ENCODE assay signal across 7 cellular contexts in genomic region chr1:25431495-25432363, GRCh38. TPM values are rescaled to one million over a fixed set of nuclear protein-coding genes. Genes with fewer than 3 reads are reported as not detected.
A peak's percentile ranks its signal among the peaks of the same experiment; 100 is the strongest.
DNase-seq lines count a peak whose midpoint lies in the region; ATAC-seq and TF ChIP-seq lines count a peak whose summit lies in the region.

No MANE protein-coding gene starts in this region.

- H3K36me3 Mint-ChIP-seq in nephron progenitor cell (ENCODE audit: low read depth): no peaks in the 10 kb centered on the region

- ATAC-seq in HG03457 (IDR thresholded peaks at IDR 0.05; ENCODE audit: unreplicated experiment): no peak
- no peak for ATAC-seq in HG03097 (IDR thresholded peaks at IDR 0.05; ENCODE audit: low FRiP score, unreplicated experiment)

- H3K27ac ChIP-seq in SJCRH30: no peak overlapping the region

- H3K27me3 ChIP-seq in SJCRH30: no peaks in the 10 kb centered on the region

- no peaks in the 10 kb centered on the region for H3K9me3 Mint-ChIP-seq in nephron progenitor cell

- peak overlapping the region; percentile 92 for H3K4me3 ChIP-seq in SJCRH30
- peak overlapping the region; percentile 78 for H3K4me3 ChIP-seq in epithelial cell of esophagus (ENCODE audit: low read length)

- H3K27ac Mint-ChIP-seq in nephron progenitor cell: no peak overlapping the region

- H3K9me3 ChIP-seq in SJCRH30 (replicated peaks): no peaks in the 10 kb centered on the region

- peaks cover 53% of the 10 kb centered on the region for H3K4me1 Mint-ChIP-seq in nephron progenitor cell

- TF ChIP-seq CTCF in GM13976 (IDR thresholded peaks at IDR 0.05; ENCODE audit: borderline replicate concordance, control extremely low read depth, extremely low read depth, insufficient read depth, missing control alignments) (no peak), epithelial cell of esophagus (IDR thresholded peaks at IDR 0.05; ENCODE audit: insufficient read depth, low read depth, low read length, missing control alignments) (no peak), nephron progenitor cell (IDR thresholded peaks at IDR 0.05) (no peak)

- no peaks in the 10 kb centered on the region for H3K27me3 Mint-ChIP-seq in nephron progenitor cell (ENCODE audit: low read depth, poor library complexity)

- in situ Hi-C loops in GM13976 (cut with MboI; ENCODE audit: low sequenced_read_pairs, unreplicated experiment): no loop called here

- H3K36me3 ChIP-seq in SJCRH30: no peaks in the 10 kb centered on the region

- H3K4me3 Mint-ChIP-seq in nephron progenitor cell: peak overlapping the region; percentile 89

- peaks cover 15% of the 10 kb centered on the region for H3K4me1 ChIP-seq in SJCRH30

- DNase-seq in GM13976 (ENCODE audit: low spot score): peak; percentile 15
- DNase-seq in SJCRH30: peak; percentile 9 to 28
- no peak for DNase-seq in epithelial cell of esophagus (ENCODE audit: low read depth)
- no peak for DNase-seq in nephron progenitor cell
- no peak for DNase-seq in HPDE6-E6E7 (ENCODE audit: extremely low spot score)

RNA-seq across cellular contexts. Expression of gene MACO1, which starts 1.0 kb away (rescaled TPM):
- 17.3 and 17.5 TPM in 2 replicates for total RNA-seq in SJCRH30 (2014; rRNA removed; shearing (Covaris generic))

RNA-seq across cellular contexts. Expression of gene RHCE, which starts 11.1 kb away (rescaled TPM):
- 0.18 and 0.28 TPM in 2 replicates for total RNA-seq in SJCRH30 (2014; rRNA removed; shearing (Covaris generic))

Comparison
In these comparisons a context has a peak if more than half of its experiments do, and no peak if none do; other contexts are left out.
1. DNase-seq: peak in GM13976 (single experiment) and SJCRH30 (2 of 2); none in epithelial cell of esophagus (single experiment), nephron progenitor cell (single experiment) and HPDE6-E6E7 (single experiment).